Comparison of ENCODE assay signal across 8 cellular contexts in genomic region chr7:103344453-103345149, GRCh38. TPM values are rescaled to one million over a fixed set of nuclear protein-coding genes. Genes with fewer than 3 reads are reported as not detected.
DNase-seq lines count a peak whose midpoint lies in the region; ATAC-seq, FAIRE-seq and TF ChIP-seq lines count a peak whose summit lies in the region.

A gene with protein sequence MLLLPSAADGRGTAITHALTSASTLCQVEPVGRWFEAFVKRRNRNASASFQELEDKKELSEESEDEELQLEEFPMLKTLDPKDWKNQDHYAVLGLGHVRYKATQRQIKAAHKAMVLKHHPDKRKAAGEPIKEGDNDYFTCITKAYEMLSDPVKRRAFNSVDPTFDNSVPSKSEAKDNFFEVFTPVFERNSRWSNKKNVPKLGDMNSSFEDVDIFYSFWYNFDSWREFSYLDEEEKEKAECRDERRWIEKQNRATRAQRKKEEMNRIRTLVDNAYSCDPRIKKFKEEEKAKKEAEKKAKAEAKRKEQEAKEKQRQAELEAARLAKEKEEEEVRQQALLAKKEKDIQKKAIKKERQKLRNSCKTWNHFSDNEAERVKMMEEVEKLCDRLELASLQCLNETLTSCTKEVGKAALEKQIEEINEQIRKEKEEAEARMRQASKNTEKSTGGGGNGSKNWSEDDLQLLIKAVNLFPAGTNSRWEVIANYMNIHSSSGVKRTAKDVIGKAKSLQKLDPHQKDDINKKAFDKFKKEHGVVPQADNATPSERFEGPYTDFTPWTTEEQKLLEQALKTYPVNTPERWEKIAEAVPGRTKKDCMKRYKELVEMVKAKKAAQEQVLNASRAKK (minus strand): TSS chr7:103344767. CDS start chr7:103344622, 145 bp downstream.

- H3K4me3 ChIP-seq in iPS-11a (ENCODE audit: low read depth, low read length) (peak within 1 kb of the TSS; percentile 84), skeletal muscle cell (ENCODE audit: low read depth, low read length) (peak within 1 kb of the TSS; percentile 95)

- peaks cover 16% of the 10 kb centered on the region for H3K27me3 Mint-ChIP-seq in brain

- no peaks in the 10 kb centered on the region for H3K9me3 Mint-ChIP-seq in brain

- TF ChIP-seq POLR2A in GM18526 (IDR thresholded peaks at IDR 0.05; ENCODE audit: extremely low read depth, insufficient read length) = peak; percentile 80

- DNase-seq in NCI-H2107 treated with DMSO at 0.1 percent for 48 hours (lab: John Stamatoyannopoulos, UW; ENCODE audit: unreplicated experiment) (peak; percentile 92), UCSD-AML1 (lab: John Stamatoyannopoulos, UW; ENCODE audit: unreplicated experiment) (peak; percentile 74), skeletal muscle cell (ENCODE audit: low read depth) (peak; percentile 84)

- H3K4me1 Mint-ChIP-seq in brain = peaks cover 76% of the 10 kb centered on the region

- peaks cover 27% of the 10 kb centered on the region for H3K36me3 Mint-ChIP-seq in brain

- peak within 1 kb of the TSS; percentile 97 to 99 (median 98) for H3K27ac Mint-ChIP-seq in brain

- peak within 1 kb of the TSS; percentile 92 to 99 (median 97) for H3K4me3 Mint-ChIP-seq in brain

- ATAC-seq in HG03066 (IDR thresholded peaks at IDR 0.05; ENCODE audit: low read depth, unreplicated experiment) = peak; percentile 74

- FAIRE-seq in A204.1 (lab: Jason Lieb, UNC) = peak; percentile 40

- TF ChIP-seq CTCF in brain (conservative IDR thresholded peaks at IDR 0.05) = no peak

RNA-seq across cellular contexts. Expression of the gene that starts here (rescaled TPM):
- polyA plus RNA-seq in brain (ENCODE audit: insufficient read depth, low read depth, low replicate concordance) = 6.8 TPM

Comparison
In these comparisons a context has a peak if more than half of its experiments do, and no peak if none do; other contexts are left out.
1. Peak in every context shown above with its lines: DNase-seq, ATAC-seq and H3K4me3 ChIP-seq.